Comparison of ENCODE assay signal across 7 cellular contexts in genomic region chr17:48582750-48583069, GRCh38. TPM values are rescaled to one million over a fixed set of nuclear protein-coding genes. Genes with fewer than 3 reads are reported as not detected.
DNase-seq lines count a peak whose midpoint lies in the region; ATAC-seq and TF ChIP-seq lines count a peak whose summit lies in the region.
"Had no signal": no experiment of that assay in that cellular context is flagged by ENCODE, and none has a peak within 500 bp of the region (broad histone marks: within the 10 kb centered on the region; RNA-seq: fewer than 3 reads in every experiment).

No MANE protein-coding gene starts in this region.

- H3K9me3 ChIP-seq in ovary: no peaks in the 10 kb centered on the region

- no peak for DNase-seq in T-helper 2 cell treated with Interferon-gamma antibody and Interleukin-4, amounts not matched to agents 5 μg/mL and 100 μg/mL, for 36 hours (ENCODE audit: low spot score)
- no peak for DNase-seq in T-helper 2 cell
- DNase-seq in endothelial cell (ENCODE audit: low spot score): no peak
- DNase-seq in stimulated activated effector memory CD8-positive, alpha-beta T cell treated with anti-CD3 and anti-CD28 coated beads, Interleukin-12 subunit alpha, Interleukin-12 subunit beta, amount 100 ng/mL, for 72 hours (ENCODE audit: low spot score in 2 of 2): no peak
- DNase-seq in ovary: no peak
- no peak for DNase-seq in cardiac septum (ENCODE audit: low spot score)
- DNase-seq: effector CD8-positive, alpha-beta T cell had no signal

- no peak overlapping the region for H3K27ac ChIP-seq in ovary

- peaks cover 8% of the 10 kb centered on the region for H3K27me3 ChIP-seq in ovary

- TF ChIP-seq CTCF in endothelial cell (IDR thresholded peaks at IDR 0.05; ENCODE audit: unreplicated experiment): no peak
- no peak for TF ChIP-seq CTCF in ovary (IDR thresholded peaks at IDR 0.05)

- H3K36me3 ChIP-seq in ovary: no peaks in the 10 kb centered on the region

- peaks cover 59% of the 10 kb centered on the region for H3K4me1 Mint-ChIP-seq in T-helper 2 cell treated with Interferon-gamma antibody and Interleukin-4, amounts not matched to agents 5 μg/mL and 100 μg/mL, for 36 hours (ENCODE audit: low read depth)
- peaks cover 64% of the 10 kb centered on the region for H3K4me1 Mint-ChIP-seq in endothelial cell (ENCODE audit: unreplicated experiment)
- peaks cover 43% of the 10 kb centered on the region for H3K4me1 Mint-ChIP-seq in stimulated activated effector memory CD8-positive, alpha-beta T cell treated with anti-CD3 and anti-CD28 coated beads, Interleukin-12 subunit alpha, Interleukin-12 subunit beta, amount 100 ng/mL, for 72 hours

- WGBS in ovary, 3 donors: 28 to 57% (median 33%) methylated on average over 7 of the region's 7 CpGs

- intact Hi-C loops in ovary (cut with DNase I) (no loop called here), cardiac septum (cut with DNase I) (no loop called here)

- no peak for TF ChIP-seq EP300 in ovary (IDR thresholded peaks at IDR 0.05)

- peaks cover 7% of the 10 kb centered on the region for H3K36me3 Mint-ChIP-seq in T-helper 2 cell treated with Interferon-gamma antibody and Interleukin-4, amounts not matched to agents 5 μg/mL and 100 μg/mL, for 36 hours (ENCODE audit: low read depth)
- no peaks in the 10 kb centered on the region for H3K36me3 Mint-ChIP-seq in endothelial cell (ENCODE audit: low read depth, unreplicated experiment)
- H3K36me3 Mint-ChIP-seq in stimulated activated effector memory CD8-positive, alpha-beta T cell treated with anti-CD3 and anti-CD28 coated beads, Interleukin-12 subunit alpha, Interleukin-12 subunit beta, amount 100 ng/mL, for 72 hours: no peaks in the 10 kb centered on the region

- peaks cover 3% of the 10 kb centered on the region for H3K4me1 ChIP-seq in ovary (ENCODE audit: insufficient read depth)

- H3K27ac Mint-ChIP-seq in T-helper 2 cell treated with Interferon-gamma antibody and Interleukin-4, amounts not matched to agents 5 μg/mL and 100 μg/mL, for 36 hours: no peak overlapping the region
- no peak overlapping the region for H3K27ac Mint-ChIP-seq in endothelial cell (ENCODE audit: unreplicated experiment)
- H3K27ac Mint-ChIP-seq in stimulated activated effector memory CD8-positive, alpha-beta T cell treated with anti-CD3 and anti-CD28 coated beads, Interleukin-12 subunit alpha, Interleukin-12 subunit beta, amount 100 ng/mL, for 72 hours: no peak overlapping the region

- no peaks in the 10 kb centered on the region for H3K9me3 Mint-ChIP-seq in T-helper 2 cell treated with Interferon-gamma antibody and Interleukin-4, amounts not matched to agents 5 μg/mL and 100 μg/mL, for 36 hours
- no peaks in the 10 kb centered on the region for H3K9me3 Mint-ChIP-seq in endothelial cell (ENCODE audit: unreplicated experiment)
- no peaks in the 10 kb centered on the region for H3K9me3 Mint-ChIP-seq in stimulated activated effector memory CD8-positive, alpha-beta T cell treated with anti-CD3 and anti-CD28 coated beads, Interleukin-12 subunit alpha, Interleukin-12 subunit beta, amount 100 ng/mL, for 72 hours

- peak overlapping the region; percentile 66 for H3K4me3 Mint-ChIP-seq in T-helper 2 cell treated with Interferon-gamma antibody and Interleukin-4, amounts not matched to agents 5 μg/mL and 100 μg/mL, for 36 hours
- H3K4me3 Mint-ChIP-seq in endothelial cell (ENCODE audit: unreplicated experiment): peak overlapping the region; percentile 84
- peak overlapping the region; percentile 54 for H3K4me3 Mint-ChIP-seq in stimulated activated effector memory CD8-positive, alpha-beta T cell treated with anti-CD3 and anti-CD28 coated beads, Interleukin-12 subunit alpha, Interleukin-12 subunit beta, amount 100 ng/mL, for 72 hours

- peaks cover 78% of the 10 kb centered on the region for H3K27me3 Mint-ChIP-seq in T-helper 2 cell treated with Interferon-gamma antibody and Interleukin-4, amounts not matched to agents 5 μg/mL and 100 μg/mL, for 36 hours (ENCODE audit: low read depth)
- H3K27me3 Mint-ChIP-seq in endothelial cell (ENCODE audit: unreplicated experiment): peaks cover 62% of the 10 kb centered on the region

- no peak for ATAC-seq in stimulated activated effector memory CD8-positive, alpha-beta T cell treated with anti-CD3 and anti-CD28 coated beads, Interleukin-12 subunit alpha, Interleukin-12 subunit beta, amount 100 ng/mL, for 72 hours

- no peak overlapping the region for H3K4me3 ChIP-seq in ovary

- TF ChIP-seq POLR2A in ovary (IDR thresholded peaks at IDR 0.05): no peak

RNA-seq across cellular contexts. Expression of gene HOXB4, which starts 4.6 kb away (rescaled TPM):
- total RNA-seq in endothelial cell (ENCODE audit: unreplicated experiment) (6.5 TPM), ovary (1 to 10 TPM in 3 of 7 donors, under 1 TPM in 4; 0.18 to 3.4 (median 0.87) TPM), cardiac septum (1.6 TPM)
- polyA plus RNA-seq in ovary: 1 to 10 TPM in 1 of 2 donors, under 1 TPM in 1; 0.13 to 1.3 TPM

RNA-seq across cellular contexts. Expression of gene HOXB3, which starts 7.3 kb away (rescaled TPM):
- total RNA-seq in endothelial cell (ENCODE audit: unreplicated experiment): 17.7 TPM
- total RNA-seq in ovary: 10 to 100 TPM in 2 of 7 donors, 1 to 10 TPM in 3, under 1 TPM in 2; 0.43 to 10.7 (median 2.7) TPM
- polyA plus RNA-seq in ovary: 1 to 10 TPM in 1 of 2 donors, under 1 TPM in 1; 0.48 to 4.7 TPM
- 4.2 TPM for total RNA-seq in cardiac septum

RNA-seq across cellular contexts. Expression of gene HOXB5, which starts 10.9 kb away (rescaled TPM):
- total RNA-seq in endothelial cell (ENCODE audit: unreplicated experiment): 0.59 TPM
- 1 to 10 TPM in 2 of 7 donors, under 1 TPM in 4, not detected in 1; 0.20 to 2.8 (median 0.66) TPM for total RNA-seq in ovary
- polyA plus RNA-seq in ovary: under 1 TPM; 0.04 to 0.53 TPM
- not detected for total RNA-seq in cardiac septum

RNA-seq across cellular contexts. Expression of gene HOXB6, which starts 22.1 kb away (rescaled TPM):
- 1.9 TPM for total RNA-seq in endothelial cell (ENCODE audit: unreplicated experiment)
- 10 to 100 TPM in 1 of 7 donors, 1 to 10 TPM in 4, under 1 TPM in 2; 0.25 to 10.3 (median 1.7) TPM for total RNA-seq in ovary
- polyA plus RNA-seq in ovary: under 1 TPM; 0.25 to 0.73 TPM
- total RNA-seq in cardiac septum: 0.92 TPM

RNA-seq across cellular contexts. Expression of gene HOXB7, which starts 28.1 kb away (rescaled TPM):
- total RNA-seq in endothelial cell (ENCODE audit: unreplicated experiment) (3.6 TPM), ovary (1 to 10 TPM in 4 of 7 donors, under 1 TPM in 3; 0.23 to 2.9 (median 1.3) TPM), cardiac septum (0.22 TPM)
- polyA plus RNA-seq in ovary: 1 to 10 TPM in 1 of 2 donors, under 1 TPM in 1; 0.48 to 6.9 TPM
